Comparison of ENCODE assay signal across 9 cellular contexts in the genomic region with DNA sequence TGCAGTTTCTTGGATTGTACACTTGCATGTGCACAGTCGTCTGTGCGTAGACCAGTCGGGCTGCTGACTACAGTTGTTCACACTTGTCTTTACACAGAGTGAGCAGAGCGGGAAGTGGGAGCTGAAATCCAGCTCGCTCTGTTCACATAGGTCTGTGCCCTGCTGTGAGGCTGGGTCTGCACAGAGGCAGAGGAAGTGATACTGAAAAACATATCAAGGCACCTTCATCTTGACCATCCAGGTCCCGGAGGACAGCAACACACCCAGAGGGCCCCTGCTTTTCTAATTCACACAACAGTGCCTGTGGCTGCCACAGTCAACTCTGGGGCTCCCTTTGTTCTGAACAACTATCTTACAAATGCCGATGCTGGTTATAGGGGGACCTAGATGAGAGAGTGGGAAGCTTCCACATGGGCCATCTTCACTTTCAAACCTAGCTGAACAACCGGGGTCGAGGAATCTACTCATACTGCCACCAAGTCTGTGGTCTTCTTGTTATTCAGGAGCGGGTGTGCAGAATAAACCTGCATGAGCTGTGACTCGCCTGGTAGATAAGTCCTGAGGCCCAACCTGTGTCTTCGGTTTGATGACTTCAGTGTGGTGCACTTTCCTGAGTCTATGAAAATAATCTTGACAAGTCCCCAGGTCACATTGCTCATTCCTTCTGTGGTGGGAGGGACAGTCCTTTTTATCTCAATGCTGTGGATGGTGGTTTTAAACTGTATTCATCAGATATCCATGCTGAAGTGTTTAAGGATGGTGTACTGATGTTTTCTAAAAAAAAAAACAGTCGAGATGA. TPM values are rescaled to one million over a fixed set of nuclear protein-coding genes. Genes with fewer than 3 reads are reported as not detected.
DNase-seq lines count a peak whose midpoint lies in the region; ATAC-seq, FAIRE-seq and TF ChIP-seq lines count a peak whose summit lies in the region.
"Had no signal": no experiment of that assay in that cellular context is flagged by ENCODE, and none has a peak within 500 bp of the region (broad histone marks: within the 10 kb centered on the region; RNA-seq: fewer than 3 reads in every experiment).

No MANE protein-coding gene starts in this region.

- peak overlapping the region; percentile 76; the same call in 1 of the 2 replicates for H2BK5ac ChIP-seq in H1 (ENCODE audit: low read depth, low read length)

- H3K4me1 ChIP-seq in H1 (replicated peaks in 1 of 4; ENCODE audit: control insufficient read depth in 3 of 4, insufficient read depth in 4 of 4, low read length in 3 of 4) (peaks cover 7 to 23% (median 20%) of the 10 kb centered on the region in 4 experiments), breast epithelium (peaks cover 3 to 4% of the 10 kb centered on the region in 2 donors)

- H3K4me3 ChIP-seq in H1 (ENCODE audit: extremely low read depth in 1 of 4, insufficient read depth in 2 of 4, low read depth in 3 of 4, low read length in 4 of 4) (no peak overlapping the region), breast epithelium (no peak overlapping the region)

- no peaks in the 10 kb centered on the region; a peak in 1 of 4 replicates for H3K9me3 ChIP-seq in H1 (ENCODE audit: insufficient read depth in 2 of 2, low read depth in 1 of 2, low read length in 1 of 2)
- peaks cover 0 to 4% of the 10 kb centered on the region in 2 donors for H3K9me3 ChIP-seq in breast epithelium

- no peak for TF ChIP-seq CTCF in GM13976 (IDR thresholded peaks at IDR 0.05; ENCODE audit: borderline replicate concordance, control extremely low read depth, extremely low read depth, insufficient read depth, missing control alignments)
- no peak for TF ChIP-seq CTCF in H1 (IDR thresholded peaks at IDR 0.05; ENCODE audit: control extremely low read depth in 1 of 3, insufficient read depth in 1 of 3, low read depth in 1 of 3, low read length in 3 of 3)
- no peak for TF ChIP-seq CTCF in RWPE1 (conservative IDR thresholded peaks at IDR 0.05; ENCODE audit: low read depth)
- no peak for TF ChIP-seq CTCF in breast epithelium (IDR thresholded peaks at IDR 0.05)

- H2BK12ac ChIP-seq in H1 (ENCODE audit: low read depth, low read length), result peak overlapping the region; percentile 82; the same call in 1 of the 2 replicates

- peaks cover 4% of the 10 kb centered on the region; the same call in 1 of the 2 replicates for H3K23me2 ChIP-seq in H1 (ENCODE audit: low read depth, low read length)

- H3K36me3 ChIP-seq in H1 (ENCODE audit: control insufficient read depth in 2 of 4, insufficient read depth in 4 of 4, low read length in 3 of 4) (peaks cover 0 to under 1% (median 0%) of the 10 kb centered on the region in 4 experiments; a peak in 1 of 8 replicates), breast epithelium (no peaks in the 10 kb centered on the region)

- no peak for FAIRE-seq in H1 (lab: Jason Lieb, UNC)
- FAIRE-seq: G401.6 had no signal

- H3K27ac ChIP-seq in H1 (ENCODE audit: low read depth, low read length), result no peak overlapping the region
- no peak overlapping the region for H3K27ac ChIP-seq in RWPE1
- no peak overlapping the region for H3K27ac ChIP-seq in breast epithelium

- H2BK15ac ChIP-seq in H1 (ENCODE audit: low read length), result peak overlapping the region; percentile 63; the same call in 1 of the 2 replicates

- H3K56ac ChIP-seq in H1 (replicated peaks; ENCODE audit: insufficient read length, low read depth, low read length), result no peak overlapping the region

- in situ Hi-C loops in GM13976 (cut with MboI; ENCODE audit: low sequenced_read_pairs, unreplicated experiment), result no loop called here

- H2BK120ac ChIP-seq in H1 (replicated peaks; ENCODE audit: low read depth, low read length), result peak overlapping the region; percentile 80

- TF ChIP-seq EP300 in H1 (IDR thresholded peaks at IDR 0.05; ENCODE audit: borderline replicate concordance in 1 of 2, low read depth in 2 of 2, low read length in 2 of 2), result no peak

- H3K27me3 ChIP-seq in H1 (replicated peaks in 1 of 4; ENCODE audit: control insufficient read depth in 3 of 4, extremely low read depth in 1 of 4, insufficient read depth in 3 of 4, low read length in 3 of 4), result no peaks in the 10 kb centered on the region
- H3K27me3 ChIP-seq in breast epithelium, result no peaks in the 10 kb centered on the region

- peak overlapping the region; percentile 81; the same call in 1 of the 2 replicates for H3K18ac ChIP-seq in H1 (ENCODE audit: extremely low read depth, low read length)

- H2AK5ac ChIP-seq in H1 (ENCODE audit: low read depth, low read length), result 0 out of 2 replicates have a peak overlapping the region, but pooled peaks have one; percentile 48

- no peak overlapping the region for H4K8ac ChIP-seq in H1 (ENCODE audit: extremely low read depth, insufficient read depth, low read length)

- TF ChIP-seq RAD21 in H1 (IDR thresholded peaks at IDR 0.05 in 1 of 2, conservative IDR thresholded peaks at IDR 0.05 in 1 of 2; ENCODE audit: low read depth in 2 of 2, low read length in 2 of 2), result no peak

- intact Hi-C loops in breast epithelium (cut with DNase I; ENCODE audit: low total_unique reads), result no loop called here

- WGBS in H1 (ENCODE audit: extremely low coverage in 1 of 2, insufficient coverage in 1 of 2, insufficient read length in 1 of 2, insufficient replicate concordance in 2 of 2, low coverage in 1 of 2, low lambda C conversion rate in 2 of 2, missing lambda C conversion rate in 1 of 2), 2 experiments, result 92% methylated on average over 13 of the region's 13 CpGs; no CpG with 5 or more reads in 1 of the 2 experiments

- peak overlapping the region; percentile 14; a peak in 2 of 4 replicates for H3K4me2 ChIP-seq in H1 (ENCODE audit: insufficient read depth in 1 of 2, low read depth in 2 of 2, low read length in 2 of 2)

- H3K23ac ChIP-seq in H1 (ENCODE audit: insufficient read length), result no peak overlapping the region

- H4K5ac ChIP-seq in H1 (ENCODE audit: insufficient read length, low read depth, low read length), result peak overlapping the region; percentile 6

- H3K9ac ChIP-seq in H1 (replicated peaks in 1 of 4; ENCODE audit: extremely low read depth in 1 of 4, low read depth in 3 of 4, low read length in 3 of 4), result no peak overlapping the region

- peaks cover 3 to 4% of the 10 kb centered on the region in 2 experiments for H4K20me1 ChIP-seq in H1 (replicated peaks in 1 of 2; ENCODE audit: control insufficient read depth in 1 of 2, insufficient read depth in 2 of 2, low read length in 2 of 2)

- no peak for TF ChIP-seq POLR2A in H1 (IDR thresholded peaks at IDR 0.05; ENCODE audit: control extremely low read depth in 1 of 2, low read depth in 2 of 2, low read length in 2 of 2)
- no peak for TF ChIP-seq POLR2A in breast epithelium (IDR thresholded peaks at IDR 0.05)

- H2BK20ac ChIP-seq in H1 (ENCODE audit: low read length), result peak overlapping the region; percentile 82; the same call in 1 of the 2 replicates

- no peak overlapping the region for H3K14ac ChIP-seq in H1 (ENCODE audit: insufficient read length)

- peak; percentile 45 for DNase-seq in GM13976 (ENCODE audit: low spot score)
- DNase-seq in H1 (ENCODE audit: low read depth in 1 of 2, low spot score in 2 of 2), result no peak
- no peak for DNase-seq in RWPE1 (ENCODE audit: low spot score)
- DNase-seq in NCI-H1694 (lab: John Stamatoyannopoulos, UW), result no peak
- DNase-seq in breast epithelium (ENCODE audit: low spot score in 2 of 2), result no peak

- peak overlapping the region; percentile 61; the same call in 1 of the 2 replicates for H2AFZ ChIP-seq in H1 (ENCODE audit: low read length)

- no peak overlapping the region for H3K4ac ChIP-seq in H1 (replicated peaks; ENCODE audit: insufficient read length, low read depth, low read length)

- ATAC-seq in GM19452 (IDR thresholded peaks at IDR 0.05; ENCODE audit: unreplicated experiment), result peak; percentile 55
- ATAC-seq in HG03175 (IDR thresholded peaks at IDR 0.05; ENCODE audit: unreplicated experiment), result peak; percentile 46
- ATAC-seq in HG03457 (IDR thresholded peaks at IDR 0.05; ENCODE audit: unreplicated experiment), result no peak

- CTCF ChIA-PET in H1 (lab: Charles Lee; ENCODE audit: partially characterized antibody), result interaction anchor here (1.0 to 2.9 kb wide), 6 partner anchors 13 to 85 kb away, joined by 3 to 8 read pairs (median 4); a partner anchor contains a TSS
- CTCF ChIA-PET in RWPE1 (lab: Yijun Ruan, JAX), result no interaction called here

- H3K79me2 ChIP-seq in H1 (ENCODE audit: control insufficient read depth in 1 of 2, insufficient read depth in 2 of 2, low read length in 2 of 2), result peaks cover 6 to 10% of the 10 kb centered on the region in 2 experiments

- POLR2A ChIA-PET in H1 (lab: Charles Lee; ENCODE audit: partially characterized antibody) (interaction anchor here (0.6 to 1.3 kb wide), 4 partner anchors 8 to 72 kb away, joined by 3 to 4 read pairs (median 3); no protein-coding TSS in a partner anchor), RWPE1 (lab: Yijun Ruan, JAX; ENCODE audit: low non-redundant PET) (no interaction called here)

- H4K91ac ChIP-seq in H1 (replicated peaks; ENCODE audit: insufficient read length, low read length), result peak overlapping the region; percentile 16

- H3K79me1 ChIP-seq in H1 (ENCODE audit: low read depth, low read length), result no peaks in the 10 kb centered on the region

TF ChIP-seq in H1, 55 proteins besides CTCF, POLR2A, EP300 and RAD21 (continues in another document):
- TF ChIP-seq RNF2 (IDR thresholded peaks at IDR 0.05; ENCODE audit: borderline replicate concordance, low read depth, low read length, missing control alignments, poor library complexity, severe bottlenecking), result no peak

RNA-seq across cellular contexts. Expression of a gene that starts 3.5 kb away (rescaled TPM):
- total RNA-seq in H1 (2021; fragmentation: NEBNext Ultra II Directional; extraction: Animal tissue kit (Norgen Biotek cat#: 25700)), result 61.1 and 61.6 TPM in 2 replicates
- polyA plus RNA-seq in H1 (2011; rRNA removed), result 25.1 and 28.5 TPM in 2 replicates
- 23.0 TPM for polyA plus RNA-seq in H1 (2011; cell fraction: cytosol; rRNA removed)
- 28.0 TPM for polyA plus RNA-seq in H1 (2011; cell fraction: nucleus; rRNA removed)
- 29.6 to 36.5 TPM (median 31.7 TPM) in 4 replicates for polyA plus RNA-seq in H1 (2012, experiment 1 of 2)
- polyA plus RNA-seq in H1 (2012, experiment 2 of 2), result 5.6 TPM
- 25.7 TPM for polyA plus RNA-seq in H1 (2013, experiment 1 of 2)
- polyA plus RNA-seq in H1 (2013, experiment 2 of 2), result 26.9 TPM
- polyA minus RNA-seq in H1 (2011; rRNA and poly(A)+ RNA removed), result 63.8 and 67.0 TPM in 2 replicates
- 36.8 TPM for polyA minus RNA-seq in H1 (2011; cell fraction: cytosol; rRNA and poly(A)+ RNA removed)
- polyA minus RNA-seq in H1 (2011; cell fraction: nucleus; rRNA and poly(A)+ RNA removed), result 34.9 TPM
- 10 to 100 TPM; 15.7 to 20.3 (median 20.1) TPM for total RNA-seq in breast epithelium
